ENCODE assay signal across 28 cellular contexts in the genomic region with DNA sequence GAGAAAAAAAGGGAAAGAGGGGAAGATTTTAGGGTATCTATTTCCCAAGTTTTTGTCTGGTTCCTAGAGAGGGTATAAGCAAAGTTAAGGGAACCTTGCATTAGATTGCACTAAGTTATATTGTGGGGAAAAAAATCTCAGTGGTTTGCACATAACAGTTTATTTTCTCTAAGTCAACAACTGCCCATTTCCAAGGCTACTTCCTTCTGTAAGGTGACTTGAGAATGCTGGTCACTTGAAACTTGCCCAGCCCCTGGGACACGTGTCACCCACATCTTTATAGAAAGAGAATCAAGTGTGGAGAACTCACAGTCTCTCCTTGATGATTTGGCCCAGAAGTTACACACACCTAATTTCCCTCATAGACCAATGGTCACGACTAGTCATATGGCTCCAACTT.
DNase-seq lines count a peak whose midpoint lies in the region; ATAC-seq, FAIRE-seq and TF ChIP-seq lines count a peak whose summit lies in the region.
"Had no signal": no experiment of that assay in that cellular context is flagged by ENCODE, and none has a peak within 500 bp of the region (broad histone marks: within the 10 kb centered on the region; RNA-seq: fewer than 3 reads in every experiment).

No MANE protein-coding gene starts in this region.

- H3K4me3 Mint-ChIP-seq in H9 = no peak overlapping the region
- H3K4me3 Mint-ChIP-seq: CD14-positive monocyte; CD4-positive, alpha-beta memory T cell; CD4-positive, CD25-positive, alpha-beta regulatory T cell; CD8-positive, alpha-beta memory T cell had no signal

- intact Hi-C loops in left colon (cut with DNase I, micrococcal nuclease) (no loop called here), mucosa of descending colon (cut with DNase I, micrococcal nuclease) (no loop called here), pancreas (cut with DNase I) (no loop called here)

- H2AFZ ChIP-seq in H9 (ENCODE audit: low read length) = no peak overlapping the region

- no peak overlapping the region for H2BK120ac ChIP-seq in H9 (ENCODE audit: low read depth, low read length, poor library complexity, severe bottlenecking)

- no peak for FAIRE-seq in pancreas (lab: Jason Lieb, UNC)
- FAIRE-seq: A204.1, GM12878, GM12892, GM18507 had no signal

- no peak overlapping the region for H3K18ac ChIP-seq in H9 (ENCODE audit: insufficient read length, low read depth, low read length)

- no peak overlapping the region for H3K27ac Mint-ChIP-seq in H9
- H3K27ac Mint-ChIP-seq: CD14-positive monocyte; CD4-positive, CD25-positive, alpha-beta regulatory T cell; CD8-positive, alpha-beta memory T cell had no signal

- H3K27ac ChIP-seq in coronary artery = no peak overlapping the region
- no peak overlapping the region for H3K27ac ChIP-seq in pancreas
- no peak overlapping the region for H3K27ac ChIP-seq in H9 (ENCODE audit: insufficient read length, low read depth, low read length)
- H3K27ac ChIP-seq: BLaER1 had no signal

- H3K23ac ChIP-seq in H9 (ENCODE audit: insufficient read length, low read depth, low read length) = no peak overlapping the region

- no peaks in the 10 kb centered on the region for H4K20me1 ChIP-seq in H9 (ENCODE audit: control insufficient read depth, insufficient read depth, insufficient read length)
- H4K20me1 ChIP-seq: BLaER1 had no signal

- peaks cover 0 to 3% (median 0%) of the 10 kb centered on the region in 4 donors for H3K27me3 ChIP-seq in pancreas
- H3K27me3 ChIP-seq in H9 (ENCODE audit: insufficient read depth, low read length) = no peaks in the 10 kb centered on the region
- H3K27me3 ChIP-seq: BE2C, BLaER1 had no signal

- no peak overlapping the region for H3T11ph ChIP-seq in H9 (ENCODE audit: low read length)

- H3K14ac ChIP-seq in H9 (ENCODE audit: insufficient read depth, low read length) = no peak overlapping the region

- H2AK5ac ChIP-seq in H9 (ENCODE audit: insufficient read length, low read length) = no peak overlapping the region

- H3K36me3 ChIP-seq in mucosa of descending colon (ENCODE audit: low read depth) = no peaks in the 10 kb centered on the region
- H3K36me3 ChIP-seq in pancreas = no peaks in the 10 kb centered on the region
- H3K36me3 ChIP-seq: BE2C, BLaER1 had no signal

- H3K79me2 ChIP-seq in H9 (ENCODE audit: insufficient read depth, low read length) = no peaks in the 10 kb centered on the region

- no peak overlapping the region for H3K56ac ChIP-seq in H9 (ENCODE audit: insufficient read length, low read depth, low read length)

- peak; percentile 33 for ATAC-seq in left colon
- peak; percentile 29 for ATAC-seq in mucosa of descending colon
- peak in 3 of 4 donors; percentile 46 to 78 (median 55) for ATAC-seq in pancreas
- ATAC-seq: GM12878 had no signal

- no peak overlapping the region for H3K4me2 ChIP-seq in H9 (ENCODE audit: insufficient read depth, insufficient read length, low read length)
- H3K4me2 ChIP-seq: BLaER1 had no signal

- no peaks in the 10 kb centered on the region for H3K36me3 Mint-ChIP-seq in H9 (ENCODE audit: insufficient read depth in 1 of 3, low read depth in 3 of 3)
- H3K36me3 Mint-ChIP-seq: CD14-positive monocyte; CD4-positive, alpha-beta memory T cell; CD4-positive, CD25-positive, alpha-beta regulatory T cell; CD8-positive, alpha-beta memory T cell had no signal

- no peaks in the 10 kb centered on the region for H3K27me3 Mint-ChIP-seq in H9 (ENCODE audit: low read depth)

- H4K8ac ChIP-seq in H9 (replicated peaks; ENCODE audit: insufficient read length, low read depth, low read length) = no peak overlapping the region

- no peaks in the 10 kb centered on the region for H3K23me2 ChIP-seq in H9 (ENCODE audit: insufficient read length, low read depth, low read length, poor library complexity, severe bottlenecking)

- DNase-seq in coronary artery (ENCODE audit: low spot score) (peak; percentile 19), left colon (no peak), mucosa of descending colon (no peak), pancreas (no peak), NCI-H2081 treated with DMSO at 0.1 percent for 48 hours (lab: John Stamatoyannopoulos, UW) (no peak), NCI-H2029 (lab: John Stamatoyannopoulos, UW) (no peak), H9 (no peak)
- DNase-seq: 8988T; ACHN; C1 segment of cervical spinal cord; CD4-positive, alpha-beta memory T cell; CD4-positive, CD25-positive, alpha-beta regulatory T cell; CD8-positive, alpha-beta memory T cell; COR-L47; DMS 273 treated with DMSO at 0.1 percent for 48 hours; DMS153; DMS53; DMS79; DND-41; EL; GDM1 had no signal

- H2BK15ac ChIP-seq in H9 (ENCODE audit: low read depth, low read length) = no peak overlapping the region

- H2BK20ac ChIP-seq in H9 (ENCODE audit: low read depth, low read length, poor library complexity, severe bottlenecking) = no peak overlapping the region

- no peak overlapping the region for H4K5ac ChIP-seq in H9 (ENCODE audit: insufficient read length, low read depth, low read length)

- no peak overlapping the region for H3K4ac ChIP-seq in H9 (ENCODE audit: low read depth, low read length)

- H3K9me3 ChIP-seq in mucosa of descending colon = no peaks in the 10 kb centered on the region
- H3K9me3 ChIP-seq in pancreas = no peaks in the 10 kb centered on the region
- no peaks in the 10 kb centered on the region for H3K9me3 ChIP-seq in H9 (ENCODE audit: control insufficient read depth, low read depth, low read length)
- H3K9me3 ChIP-seq: BE2C, BLaER1 had no signal

- H3K4me3 ChIP-seq in coronary artery = no peak overlapping the region
- no peak overlapping the region for H3K4me3 ChIP-seq in mucosa of descending colon
- H3K4me3 ChIP-seq in pancreas = no peak overlapping the region
- H3K4me3 ChIP-seq: BLaER1, GM12878 had no signal

- no peak overlapping the region for H4K91ac ChIP-seq in H9 (ENCODE audit: insufficient read length, low read depth, low read length)

- no peak for TF ChIP-seq CTCF in coronary artery (IDR thresholded peaks at IDR 0.05)
- no peak for TF ChIP-seq CTCF in mucosa of descending colon (IDR thresholded peaks at IDR 0.05)
- no peak for TF ChIP-seq CTCF in pancreas (IDR thresholded peaks at IDR 0.05)
- no peak for TF ChIP-seq CTCF in H9 (conservative IDR thresholded peaks at IDR 0.05)

- H3K4me1 Mint-ChIP-seq in H9 = peaks cover 0 to 4% of the 10 kb centered on the region in 2 experiments; a peak in 2 of 4 replicates
- H3K4me1 Mint-ChIP-seq: CD14-positive monocyte; CD4-positive, alpha-beta memory T cell; CD4-positive, CD25-positive, alpha-beta regulatory T cell; CD8-positive, alpha-beta memory T cell had no signal

- H3K4me1 ChIP-seq in mucosa of descending colon (ENCODE audit: low read depth) (peaks cover 4% of the 10 kb centered on the region), pancreas (no peaks in the 10 kb centered on the region), H9 (ENCODE audit: insufficient read depth, low read length) (no peaks in the 10 kb centered on the region; the same call in 1 of the 2 replicates)
- H3K4me1 ChIP-seq: BLaER1 had no signal

- H2BK12ac ChIP-seq in H9 (ENCODE audit: insufficient read length, low read depth, low read length) = no peak overlapping the region

- WGBS in pancreas, 2 donors = 53 to 60% methylated on average over 2 of the region's 2 CpGs
- WGBS in H9 (ENCODE audit: extremely low coverage, insufficient read length, low lambda C conversion rate) = no CpG with 5 or more reads among the region's 2 CpGs

- no peaks in the 10 kb centered on the region for H3K79me1 ChIP-seq in H9 (ENCODE audit: insufficient read depth, low read depth, low read length, poor library complexity, severe bottlenecking)

- H3K9me3 Mint-ChIP-seq in H9 = no peaks in the 10 kb centered on the region
- H3K9me3 Mint-ChIP-seq: CD8-positive, alpha-beta memory T cell had no signal

- H2BK5ac ChIP-seq in H9 (ENCODE audit: insufficient read length, low read length) = no peak overlapping the region

- H3K9ac ChIP-seq in H9 (ENCODE audit: extremely low read depth, insufficient read length, low read length) = no peak overlapping the region
- H3K9ac ChIP-seq: BLaER1 had no signal
